Comparison of ENCODE assay signal across 24 cellular contexts in genomic region chr6:130995783-130996447, GRCh38.
A peak's percentile ranks its signal among the peaks of the same experiment; 100 is the strongest.
DNase-seq lines count a peak whose midpoint lies in the region; ATAC-seq and TF ChIP-seq lines count a peak whose summit lies in the region.
"Had no signal": no experiment of that assay in that cellular context is flagged by ENCODE, and none has a peak within 500 bp of the region (broad histone marks: within the 10 kb centered on the region; RNA-seq: fewer than 3 reads in every experiment).

No MANE protein-coding gene starts in this region.

- H3K36me3 ChIP-seq in Caco-2 (ENCODE audit: control insufficient read depth, insufficient read depth, low read length), result no peaks in the 10 kb centered on the region
- no peaks in the 10 kb centered on the region for H3K36me3 ChIP-seq in body of pancreas (replicated peaks in 1 of 2; ENCODE audit: insufficient read depth in 1 of 2, low read depth in 2 of 2)
- H3K36me3 ChIP-seq in mesodermal cell (ENCODE audit: control insufficient read depth, insufficient read depth, low read length), result no peaks in the 10 kb centered on the region
- H3K36me3 ChIP-seq in Peyer's patch, result no peaks in the 10 kb centered on the region
- H3K36me3 ChIP-seq in osteoblast (ENCODE audit: insufficient read depth, low read length), result no peaks in the 10 kb centered on the region
- H3K36me3 ChIP-seq: adrenal gland, lower lobe of right lung, upper lobe of right lung, WERI-Rb-1 had no signal

- DNase-seq in Caco-2, result peak in 1 of 2 experiments; percentile 14
- peak; percentile 56 for DNase-seq in LNCaP clone FGC (ENCODE audit: low read depth)
- DNase-seq in body of pancreas, result no peak
- no peak for DNase-seq in Peyer's patch
- no peak for DNase-seq in osteoblast (ENCODE audit: insufficient read length, low spot score, missing footprints)
- no peak for DNase-seq in NCI-H748 (lab: John Stamatoyannopoulos, UW; ENCODE audit: unreplicated experiment)
- DNase-seq: activated CD4-positive, alpha-beta T cell treated with anti-CD3 and anti-CD28 coated beads, Interleukin-2, amount 10 ng/mL, durations not matched to agents 7 days and 5 days; activated naive CD4-positive, alpha-beta T cell treated with Interleukin-2 at 50 U/mL for 16 hours; activated T-cell treated with anti-CD3 and anti-CD28 coated beads, Interleukin-2, amount 50 U/mL, for 48 hours; adrenal gland; EL; islet precursor cell; lower lobe of right lung; NCI-H146; NCI-H510A; occipital lobe; substantia nigra; upper lobe of right lung; WERI-Rb-1 had no signal

- H3K4me3 Mint-ChIP-seq in Caco-2 (ENCODE audit: unreplicated experiment), result peak overlapping the region; percentile 2
- H3K4me3 Mint-ChIP-seq: activated CD4-positive, alpha-beta T cell treated with anti-CD3 and anti-CD28 coated beads, Interleukin-2, amount 10 ng/mL, durations not matched to agents 7 days and 5 days had no signal

- peaks cover 18% of the 10 kb centered on the region for H3K4me1 Mint-ChIP-seq in Caco-2 (ENCODE audit: low read depth, unreplicated experiment)
- H3K4me1 Mint-ChIP-seq: activated CD4-positive, alpha-beta T cell treated with anti-CD3 and anti-CD28 coated beads, Interleukin-2, amount 10 ng/mL, durations not matched to agents 7 days and 5 days had no signal

- peak overlapping the region; percentile 12 for H3K27ac Mint-ChIP-seq in Caco-2 (ENCODE audit: unreplicated experiment)
- H3K27ac Mint-ChIP-seq: activated CD4-positive, alpha-beta T cell treated with anti-CD3 and anti-CD28 coated beads, Interleukin-2, amount 10 ng/mL, durations not matched to agents 7 days and 5 days had no signal

- CTCF ChIA-PET in Caco-2 (lab: Charles Lee), result no interaction called here

- no peak overlapping the region for H2AFZ ChIP-seq in osteoblast (ENCODE audit: low read length)

- no peaks in the 10 kb centered on the region for H3K9me3 ChIP-seq in Caco-2
- H3K9me3 ChIP-seq in body of pancreas, result no peaks in the 10 kb centered on the region
- H3K9me3 ChIP-seq in mesodermal cell (ENCODE audit: control insufficient read depth, low read length), result no peaks in the 10 kb centered on the region
- no peaks in the 10 kb centered on the region for H3K9me3 ChIP-seq in Peyer's patch
- H3K9me3 ChIP-seq in osteoblast (ENCODE audit: low read depth, low read length), result no peaks in the 10 kb centered on the region
- H3K9me3 ChIP-seq: A549, adrenal gland, lower lobe of right lung, upper lobe of right lung had no signal

- H3K4me3 ChIP-seq in Caco-2 (ENCODE audit: low read depth, low read length) (no peak overlapping the region), LNCaP clone FGC (ENCODE audit: low read depth, low read length) (peak overlapping the region; percentile 32), body of pancreas (no peak overlapping the region), mesodermal cell (ENCODE audit: extremely low read depth, insufficient read depth, low read length, poor library complexity, severe bottlenecking) (no peak overlapping the region), Peyer's patch (no peak overlapping the region), osteoblast (ENCODE audit: insufficient read depth, low read length) (no peak overlapping the region)
- H3K4me3 ChIP-seq: A549, adrenal gland, coronary artery, lower lobe of right lung, upper lobe of right lung had no signal

- TF ChIP-seq CTCF in Caco-2 (IDR thresholded peaks at IDR 0.05; ENCODE audit: insufficient read depth in 1 of 2, low read depth in 1 of 2, low read length in 1 of 2, severe bottlenecking in 1 of 2, unreplicated experiment in 1 of 2), result no peak
- no peak for TF ChIP-seq CTCF in LNCaP clone FGC (IDR thresholded peaks at IDR 0.05; ENCODE audit: control insufficient read depth, extremely low read depth, insufficient read depth)
- TF ChIP-seq CTCF in body of pancreas (IDR thresholded peaks at IDR 0.05), result no peak
- no peak for TF ChIP-seq CTCF in Peyer's patch (IDR thresholded peaks at IDR 0.05)
- no peak for TF ChIP-seq CTCF in osteoblast (IDR thresholded peaks at IDR 0.05; ENCODE audit: extremely low read depth, low read depth, low read length)

- POLR2A ChIA-PET in Caco-2 (lab: Charles Lee), result no interaction called here

- TF ChIP-seq POLR2A in body of pancreas (IDR thresholded peaks at IDR 0.05) (no peak), Peyer's patch (IDR thresholded peaks at IDR 0.05) (no peak)

- ATAC-seq in body of pancreas, result peak; percentile 13
- ATAC-seq in GM21381 (IDR thresholded peaks at IDR 0.05; ENCODE audit: unreplicated experiment), result no peak
- ATAC-seq: A549, lower lobe of right lung, upper lobe of right lung had no signal

- no peaks in the 10 kb centered on the region for H3K36me3 Mint-ChIP-seq in Caco-2 (ENCODE audit: insufficient read depth, unreplicated experiment)

- intact Hi-C loops in Caco-2 (cut with micrococcal nuclease; ENCODE audit: unreplicated experiment), result loop anchor here (2.0 kb wide), 1 partner anchor 67 kb away; the partner anchor contains the start of gene EPB41L2
- intact Hi-C loops in body of pancreas (cut with DNase I), result no loop called here

- WGBS in body of pancreas, 2 donors, result 89 to 91% methylated on average over 2 of the region's 2 CpGs
- no CpG with 5 or more reads among the region's 2 CpGs for WGBS in mesodermal cell (ENCODE audit: insufficient coverage in 2 of 2), 2 experiments

- H3K4me1 ChIP-seq in Caco-2 (peaks cover 55% of the 10 kb centered on the region), body of pancreas (peaks cover 48% of the 10 kb centered on the region), mesodermal cell (ENCODE audit: control insufficient read depth, insufficient read depth, low read length, poor library complexity, severe bottlenecking) (peaks cover 31% of the 10 kb centered on the region), Peyer's patch (peaks cover 0 to 14% (median 0%) of the 10 kb centered on the region in 4 donors), osteoblast (ENCODE audit: insufficient read depth, low read length) (peaks cover 31% of the 10 kb centered on the region)

- BruUV-seq in Caco-2 (replicated peaks; lab: Mats Ljungman, UMichigan), result no TSS peak

- H3K27me3 ChIP-seq in Caco-2 (replicated peaks; ENCODE audit: control insufficient read depth, insufficient read depth, low read length) (no peaks in the 10 kb centered on the region), body of pancreas (no peaks in the 10 kb centered on the region), Peyer's patch (no peaks in the 10 kb centered on the region), osteoblast (ENCODE audit: insufficient read depth, low read length) (no peaks in the 10 kb centered on the region)
- H3K27me3 ChIP-seq: adrenal gland, upper lobe of right lung had no signal

- no peaks in the 10 kb centered on the region for H3K9me3 Mint-ChIP-seq in Caco-2 (ENCODE audit: unreplicated experiment)

- H3K79me2 ChIP-seq in osteoblast (ENCODE audit: insufficient read depth, low read length), result peaks cover 64% of the 10 kb centered on the region

- H3K27ac ChIP-seq in body of pancreas (no peak overlapping the region), mesodermal cell (ENCODE audit: low read depth, low read length, severe bottlenecking) (peak overlapping the region; percentile 97), Peyer's patch (no peak overlapping the region), osteoblast (ENCODE audit: low read depth, low read length) (no peak overlapping the region)
- H3K27ac ChIP-seq: A549, adrenal gland, coronary artery, lower lobe of right lung, RWPE1, upper lobe of right lung, WERI-Rb-1 had no signal

- H4K20me1 ChIP-seq in osteoblast (ENCODE audit: insufficient read depth, low read length), result no peaks in the 10 kb centered on the region

- H3K4me2 ChIP-seq in osteoblast (ENCODE audit: insufficient read depth, low read length), result no peak overlapping the region

- H3K27me3 Mint-ChIP-seq in Caco-2 (ENCODE audit: insufficient read depth, unreplicated experiment), result no peaks in the 10 kb centered on the region
- H3K27me3 Mint-ChIP-seq: activated CD4-positive, alpha-beta T cell treated with anti-CD3 and anti-CD28 coated beads, Interleukin-2, amount 10 ng/mL, durations not matched to agents 7 days and 5 days had no signal
